ENCODE assay signal across 35 cellular contexts in the genomic region with DNA sequence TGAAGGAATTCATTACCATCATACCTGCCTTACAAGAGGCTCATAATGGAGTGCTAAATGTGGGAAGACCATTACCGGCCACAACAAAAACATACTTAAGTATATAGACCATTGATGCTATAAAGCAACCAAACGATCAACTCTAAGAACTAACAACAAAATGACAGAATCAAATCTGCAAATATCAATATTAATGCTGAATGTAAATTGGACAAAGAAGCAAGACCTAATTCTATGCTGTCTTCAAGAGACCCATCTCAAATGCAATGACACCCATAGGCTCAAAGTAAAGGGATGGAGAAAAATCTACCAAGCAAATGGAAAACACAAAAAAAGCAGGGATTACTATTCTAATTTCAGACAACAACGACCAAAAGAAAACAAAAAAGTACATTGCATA.
"Had no signal": no experiment of that assay in that cellular context is flagged by ENCODE, and none has a peak within 500 bp of the region (broad histone marks: within the 10 kb centered on the region; RNA-seq: fewer than 3 reads in every experiment).

No MANE protein-coding gene starts in this region.

- H3K36me3 ChIP-seq: MG63 had no signal

- H3K27me3 ChIP-seq: MG63 had no signal

- H3K4me3 ChIP-seq: MG63 had no signal

- DNase-seq: Karpas-422, Kasumi-1, MG63, MM.1S, MV-4-11, NCI-H1048, NCI-H1092, NCI-H1092 treated with DMSO at 0.1 percent for 48 hours, NCI-H1105, NCI-H1105 treated with DMSO at 0.1 percent for 48 hours, NCI-H1417, NCI-H1417 treated with DMSO at 0.1 percent for 48 hours, NCI-H1436, NCI-H1436 treated with DMSO at 0.1 percent for 48 hours, NCI-H146, NCI-H1694, NCI-H1694 treated with DMSO at 0.1 percent for 48 hours, NCI-H187, NCI-H187 treated with DMSO at 0.1 percent for 48 hours, NCI-H1930, NCI-H2029, NCI-H2029 treated with DMSO at 0.1 percent for 48 hours, NCI-H2081, NCI-H2081 treated with DMSO at 0.1 percent for 48 hours, NCI-H2107, NCI-H2171, NCI-H2171 treated with DMSO at 0.1 percent for 48 hours, NCI-H2227 treated with DMSO at 0.1 percent for 48 hours, NCI-H226, NCI-H345, NCI-H446, NCI-H446 treated with DMSO at 0.1 percent for 48 hours, NCI-H510A, NCI-H510A treated with DMSO at 0.1 percent for 48 hours, NCI-H524 had no signal
